Comparison of ENCODE assay signal across 9 cellular contexts in genomic region chr6:151400473-151400872, GRCh38. TPM values are rescaled to one million over a fixed set of nuclear protein-coding genes. Genes with fewer than 3 reads are reported as not detected.
DNase-seq lines count a peak whose midpoint lies in the region; ATAC-seq and TF ChIP-seq lines count a peak whose summit lies in the region.
"Had no signal": no experiment of that assay in that cellular context is flagged by ENCODE, and none has a peak within 500 bp of the region (broad histone marks: within the 10 kb centered on the region; RNA-seq: fewer than 3 reads in every experiment).

No MANE protein-coding gene starts in this region.

- H3K27ac Mint-ChIP-seq in HFFc6 = peak overlapping the region; percentile 77
- peak overlapping the region; percentile 54 for H3K27ac Mint-ChIP-seq in activated naive CD8-positive, alpha-beta T cell treated with anti-CD3 and anti-CD28 coated beads for 36 hours
- peak overlapping the region in 8 of 9 donors; percentile 4 to 85 (median 64) for H3K27ac Mint-ChIP-seq in naive thymus-derived CD4-positive, alpha-beta T cell
- no peak overlapping the region for H3K27ac Mint-ChIP-seq in stimulated activated memory B cell treated with anti-CD40 and anti-IgM and Interleukin-4, amounts not matched to agents 10 μg/mL and 1 μg/mL and 100 μg/mL, for 72 hours

- H3K36me3 Mint-ChIP-seq in HFFc6 (ENCODE audit: low read depth) = peaks cover 22% of the 10 kb centered on the region
- H3K36me3 Mint-ChIP-seq in activated naive CD8-positive, alpha-beta T cell treated with anti-CD3 and anti-CD28 coated beads for 36 hours = peaks cover 42% of the 10 kb centered on the region
- H3K36me3 Mint-ChIP-seq in naive thymus-derived CD4-positive, alpha-beta T cell = peaks cover 4 to 11% (median 8%) of the 10 kb centered on the region in 5 donors
- peaks cover 22% of the 10 kb centered on the region for H3K36me3 Mint-ChIP-seq in stimulated activated memory B cell treated with anti-CD40 and anti-IgM and Interleukin-4, amounts not matched to agents 10 μg/mL and 1 μg/mL and 100 μg/mL, for 72 hours

- DNase-seq in NOMO-1 treated with DMSO at 0.1 percent for 48 hours (lab: John Stamatoyannopoulos, UW; ENCODE audit: unreplicated experiment) (peak; percentile 3), NOMO-1 (lab: John Stamatoyannopoulos, UW; ENCODE audit: unreplicated experiment in 2 of 2) (no peak), HFFc6 (peak; percentile 54), DMS53 (lab: John Stamatoyannopoulos, UW) (no peak)
- no peak for DNase-seq in activated naive CD8-positive, alpha-beta T cell treated with anti-CD3 and anti-CD28 coated beads for 36 hours
- DNase-seq in naive thymus-derived CD4-positive, alpha-beta T cell = no peak

- H3K27me3 Mint-ChIP-seq in HFFc6 (ENCODE audit: insufficient read depth) = no peaks in the 10 kb centered on the region; the same call in 1 of the 2 replicates
- no peaks in the 10 kb centered on the region for H3K27me3 Mint-ChIP-seq in activated naive CD8-positive, alpha-beta T cell treated with anti-CD3 and anti-CD28 coated beads for 36 hours
- H3K27me3 Mint-ChIP-seq in naive thymus-derived CD4-positive, alpha-beta T cell = no peaks in the 10 kb centered on the region
- no peaks in the 10 kb centered on the region for H3K27me3 Mint-ChIP-seq in stimulated activated memory B cell treated with anti-CD40 and anti-IgM and Interleukin-4, amounts not matched to agents 10 μg/mL and 1 μg/mL and 100 μg/mL, for 72 hours

- no peaks in the 10 kb centered on the region for H3K27me3 ChIP-seq in naive thymus-derived CD4-positive, alpha-beta T cell (ENCODE audit: control insufficient read depth in 2 of 2, insufficient read depth in 2 of 2, low read length in 2 of 2)

- no peak overlapping the region for H3K27ac ChIP-seq in naive thymus-derived CD4-positive, alpha-beta T cell (ENCODE audit: low read depth, low read length)
- H3K27ac ChIP-seq: 22Rv1 had no signal

- no peaks in the 10 kb centered on the region for H3K9me3 ChIP-seq in naive thymus-derived CD4-positive, alpha-beta T cell (ENCODE audit: control insufficient read depth in 2 of 3, low read length in 3 of 3)

- intact Hi-C loops in naive thymus-derived CD4-positive, alpha-beta T cell (cut with micrococcal nuclease) = no loop called here

- H3K4me1 ChIP-seq in naive thymus-derived CD4-positive, alpha-beta T cell (ENCODE audit: control insufficient read depth in 2 of 2, insufficient read depth in 2 of 2, low read length in 2 of 2) = peaks cover 34 to 51% of the 10 kb centered on the region in 2 donors

- peaks cover 0 to 14% (median 5%) of the 10 kb centered on the region in 3 experiments for H3K36me3 ChIP-seq in naive thymus-derived CD4-positive, alpha-beta T cell (ENCODE audit: control insufficient read depth in 2 of 3, insufficient read depth in 3 of 3, low read length in 3 of 3)

- no peaks in the 10 kb centered on the region for H3K9me3 Mint-ChIP-seq in HFFc6
- no peaks in the 10 kb centered on the region for H3K9me3 Mint-ChIP-seq in activated naive CD8-positive, alpha-beta T cell treated with anti-CD3 and anti-CD28 coated beads for 36 hours
- no peaks in the 10 kb centered on the region for H3K9me3 Mint-ChIP-seq in naive thymus-derived CD4-positive, alpha-beta T cell
- H3K9me3 Mint-ChIP-seq in stimulated activated memory B cell treated with anti-CD40 and anti-IgM and Interleukin-4, amounts not matched to agents 10 μg/mL and 1 μg/mL and 100 μg/mL, for 72 hours = no peaks in the 10 kb centered on the region

- TF ChIP-seq CTCF in HFFc6 (IDR thresholded peaks at IDR 0.05) = no peak

- H3K4me3 ChIP-seq in naive thymus-derived CD4-positive, alpha-beta T cell (ENCODE audit: low read length) = no peak overlapping the region

- peaks cover 51% of the 10 kb centered on the region for H3K4me1 Mint-ChIP-seq in HFFc6 (ENCODE audit: low read depth)
- peaks cover 42% of the 10 kb centered on the region for H3K4me1 Mint-ChIP-seq in activated naive CD8-positive, alpha-beta T cell treated with anti-CD3 and anti-CD28 coated beads for 36 hours
- H3K4me1 Mint-ChIP-seq in naive thymus-derived CD4-positive, alpha-beta T cell = peaks cover 35 to 75% (median 68%) of the 10 kb centered on the region in 7 donors
- H3K4me1 Mint-ChIP-seq in stimulated activated memory B cell treated with anti-CD40 and anti-IgM and Interleukin-4, amounts not matched to agents 10 μg/mL and 1 μg/mL and 100 μg/mL, for 72 hours = peaks cover 41% of the 10 kb centered on the region

- POLR2A ChIA-PET in naive thymus-derived CD4-positive, alpha-beta T cell (lab: Charles Lee) = interaction anchor here (2.7 kb wide), 1 partner anchor 13 kb away, joined by 9 read pairs; no protein-coding TSS in a partner anchor

- CTCF ChIA-PET in naive thymus-derived CD4-positive, alpha-beta T cell (lab: Charles Lee) = no interaction called here

- ATAC-seq in naive thymus-derived CD4-positive, alpha-beta T cell = no peak
- no peak for ATAC-seq in GM21576 (IDR thresholded peaks at IDR 0.05; ENCODE audit: unreplicated experiment)
- ATAC-seq in stimulated activated memory B cell treated with anti-CD40 and anti-IgM and Interleukin-4, amounts not matched to agents 10 μg/mL and 1 μg/mL and 100 μg/mL, for 72 hours = no peak

- H3K4me3 Mint-ChIP-seq in HFFc6 = no peak overlapping the region; the same call in 1 of the 2 replicates
- H3K4me3 Mint-ChIP-seq in activated naive CD8-positive, alpha-beta T cell treated with anti-CD3 and anti-CD28 coated beads for 36 hours = no peak overlapping the region
- H3K4me3 Mint-ChIP-seq in naive thymus-derived CD4-positive, alpha-beta T cell = peak overlapping the region in 6 of 10 donors; percentile 7 to 56 (median 44)
- H3K4me3 Mint-ChIP-seq in stimulated activated memory B cell treated with anti-CD40 and anti-IgM and Interleukin-4, amounts not matched to agents 10 μg/mL and 1 μg/mL and 100 μg/mL, for 72 hours = no peak overlapping the region

RNA-seq across cellular contexts. Expression of gene ZBTB2, which starts 9.1 kb away (rescaled TPM):
- total RNA-seq in HFFc6 (2021; fragmentation: NEBNext Ultra II Directional; extraction: Animal tissue kit (Norgen Biotek cat#: 25700)) = 10 to 100 TPM; 16.5 to 22.1 (median 19.3) TPM
- total RNA-seq in activated naive CD8-positive, alpha-beta T cell treated with anti-CD3 and anti-CD28 coated beads for 36 hours = 10 to 100 TPM; 26.8 to 28.2 TPM
- total RNA-seq in naive thymus-derived CD4-positive, alpha-beta T cell = 10 to 100 TPM; 15.3 to 26.7 (median 25.5) TPM
- 10 to 100 TPM; 13.8 to 25.7 TPM for polyA plus RNA-seq in naive thymus-derived CD4-positive, alpha-beta T cell

RNA-seq across cellular contexts. Expression of gene RMND1, which starts 51.5 kb away (rescaled TPM):
- 10 to 100 TPM; 20.6 to 27.5 (median 22.0) TPM for total RNA-seq in HFFc6 (2021; fragmentation: NEBNext Ultra II Directional; extraction: Animal tissue kit (Norgen Biotek cat#: 25700))
- 10 to 100 TPM; 25.9 to 28.4 TPM for total RNA-seq in activated naive CD8-positive, alpha-beta T cell treated with anti-CD3 and anti-CD28 coated beads for 36 hours
- total RNA-seq in naive thymus-derived CD4-positive, alpha-beta T cell = 10 to 100 TPM in 4 of 5 experiments, 1 to 10 TPM in 1; 8.8 to 21.5 (median 18.7) TPM
- 10 to 100 TPM in 1 of 2 donors, 1 to 10 TPM in 1; 7.6 to 15.3 TPM for polyA plus RNA-seq in naive thymus-derived CD4-positive, alpha-beta T cell

Comparison
In these comparisons a context has a peak if more than half of its experiments do, and no peak if none do; other contexts are left out.
1. DNase-seq: peak in NOMO-1 treated with DMSO at 0.1 percent for 48 hours (single experiment) and HFFc6 (single experiment); none in NOMO-1 (0 of 2), activated naive CD8-positive, alpha-beta T cell treated with anti-CD3 and anti-CD28 coated beads for 36 hours (single experiment), naive thymus-derived CD4-positive, alpha-beta T cell (0 of 9) and DMS53 (single experiment).
2. H3K4me3 Mint-ChIP-seq: peak in naive thymus-derived CD4-positive, alpha-beta T cell (6 of 10); none in HFFc6 (single experiment), activated naive CD8-positive, alpha-beta T cell treated with anti-CD3 and anti-CD28 coated beads for 36 hours (single experiment) and stimulated activated memory B cell treated with anti-CD40 and anti-IgM and Interleukin-4, amounts not matched to agents 10 μg/mL and 1 μg/mL and 100 μg/mL, for 72 hours (single experiment).